ENCODE assay signal across 19 cellular contexts in genomic region chr4:128459547-128459946, GRCh38.
A peak's percentile ranks its signal among the peaks of the same experiment; 100 is the strongest.
DNase-seq lines count a peak whose midpoint lies in the region; ATAC-seq, FAIRE-seq and TF ChIP-seq lines count a peak whose summit lies in the region.
"Had no signal": no experiment of that assay in that cellular context is flagged by ENCODE, and none has a peak within 500 bp of the region (broad histone marks: within the 10 kb centered on the region; RNA-seq: fewer than 3 reads in every experiment).

No MANE protein-coding gene starts in this region.

- TF ChIP-seq POLR2A in GM12878 (IDR thresholded peaks at IDR 0.05; ENCODE audit: low read depth, low read length): no peak

- H3K79me2 ChIP-seq in GM12878 (ENCODE audit: control insufficient read depth, insufficient read depth, low read length): no peaks in the 10 kb centered on the region

- no peaks in the 10 kb centered on the region for H4K20me1 ChIP-seq in GM12878 (ENCODE audit: control insufficient read depth, insufficient read depth)
- H4K20me1 ChIP-seq: BLaER1 had no signal

- CTCF ChIA-PET in GM12878 (lab: Yijun Ruan, JAX): interaction anchor here (0.6 to 1.9 kb wide), 7 partner anchors 10 to 404 kb away, joined by 3 to 6 read pairs (median 3); no protein-coding TSS in a partner anchor

- H3K4me2 ChIP-seq in GM12878 (ENCODE audit: control insufficient read depth, insufficient read depth): no peak overlapping the region
- H3K4me2 ChIP-seq: BLaER1 had no signal

- peak; percentile 46 for ATAC-seq in GM21619 (IDR thresholded peaks at IDR 0.05; ENCODE audit: unreplicated experiment)
- peak; percentile 29; the same call in 2 of the 3 replicates for ATAC-seq in GM12878
- no peak for ATAC-seq in HG03280 (IDR thresholded peaks at IDR 0.05; ENCODE audit: unreplicated experiment)

- H3K4me3 ChIP-seq in GM12878 (no peak overlapping the region), MG63 (no peak overlapping the region)
- H3K4me3 ChIP-seq: BLaER1 had no signal

- H3K9ac ChIP-seq in GM12878 (ENCODE audit: control insufficient read depth, insufficient read depth, low read length): no peak overlapping the region
- H3K9ac ChIP-seq: BLaER1 had no signal

- H3K27me3 ChIP-seq in GM12878 (replicated peaks in 1 of 2; ENCODE audit: control insufficient read depth in 2 of 2, insufficient read depth in 2 of 2, low read length in 1 of 2) (no peaks in the 10 kb centered on the region), MG63 (no peaks in the 10 kb centered on the region)
- H3K27me3 ChIP-seq: BLaER1 had no signal

- RAD21 ChIA-PET in GM12878 (lab: Charles Lee; ENCODE audit: unreplicated experiment): interaction anchor here (0.8 to 1.2 kb wide), 4 partner anchors 93 to 268 kb away, joined by 3 to 4 read pairs (median 3); no protein-coding TSS in a partner anchor

- H3K9me3 ChIP-seq in GM12878 (replicated peaks; ENCODE audit: control insufficient read depth, insufficient read depth, low read length): no peaks in the 10 kb centered on the region
- H3K9me3 ChIP-seq in MG63: no peaks in the 10 kb centered on the region
- H3K9me3 ChIP-seq: BLaER1, Caco-2 had no signal

- no TSS peak for BruUV-seq in GM12878 (replicated peaks; lab: Mats Ljungman, UMichigan)

- no peak for FAIRE-seq in GM12878 (lab: Jason Lieb, UNC)
- FAIRE-seq: G401.6, GM12892 had no signal

- in situ Hi-C loops in GM12878 (cut with MboI): loop anchor here (5.0 kb wide), 1 partner anchor 408 kb away; no protein-coding TSS in a partner anchor

- intact Hi-C loops in GM12878 (cut with micrococcal nuclease; ENCODE audit: unreplicated experiment): no loop called here

- POLR2A ChIA-PET in GM12878 (lab: Charles Lee): no interaction called here

- TF ChIP-seq CTCF in GM12878 (IDR thresholded peaks at IDR 0.05 in 2 of 3, conservative IDR thresholded peaks at IDR 0.05 in 1 of 3; ENCODE audit: control insufficient read depth in 2 of 3, extremely low read depth in 1 of 3, insufficient read depth in 1 of 3, low read depth in 3 of 3, low read length in 3 of 3): no peak

- H2AFZ ChIP-seq in GM12878 (ENCODE audit: control insufficient read depth, low read depth, low read length): no peak overlapping the region

- H3K36me3 ChIP-seq in GM12878 (ENCODE audit: control insufficient read depth in 2 of 2, insufficient read depth in 2 of 2, low read length in 1 of 2) (no peaks in the 10 kb centered on the region), MG63 (no peaks in the 10 kb centered on the region)
- H3K36me3 ChIP-seq: BLaER1 had no signal

- 62% methylated on average over 3 of the region's 3 CpGs for WGBS in GM12878 (ENCODE audit: insufficient coverage, insufficient replicate concordance, low lambda C conversion rate, missing lambda C conversion rate)

- SMC1A ChIA-PET in GM12878 (lab: Charles Lee; ENCODE audit: uncharacterized antibody, unreplicated experiment): interaction anchor here (0.6 to 3.7 kb wide), 8 partner anchors 9 to 149 kb away, joined by 3 to 24 read pairs (median 3); no protein-coding TSS in a partner anchor

- DNase-seq in DMS53 (lab: John Stamatoyannopoulos, UW) (peak; percentile 37), DMS53 treated with DMSO at 0.1 percent for 48 hours (lab: John Stamatoyannopoulos, UW; ENCODE audit: unreplicated experiment) (no peak), GM12878 (ENCODE audit: low read depth, low spot score) (no peak), MG63 (no peak), NCI-H82 treated with DMSO at 0.1 percent for 48 hours (lab: John Stamatoyannopoulos, UW; ENCODE audit: unreplicated experiment) (no peak), dedifferentiated amniotic fluid mesenchymal stem cell (ENCODE audit: extremely low spot score) (no peak)
- DNase-seq: AML-193; Caco-2; CD8-positive, alpha-beta memory T cell; HCEC 1CT; HFFc6; IMR-90; KBM-7 had no signal

- no peak for TF ChIP-seq RAD21 in GM12878 (IDR thresholded peaks at IDR 0.05; ENCODE audit: insufficient read depth, low read depth, low read length)

- H3K4me1 ChIP-seq in GM12878 (ENCODE audit: control insufficient read depth, insufficient read depth, low read length): 0 out of 2 replicates have a peak, but pooled peaks cover 1% of the 10 kb centered on the region
- H3K4me1 ChIP-seq: Caco-2 had no signal

- H3K27ac ChIP-seq in GM12878 (ENCODE audit: control insufficient read depth, insufficient read depth): no peak overlapping the region
- H3K27ac ChIP-seq: 22Rv1, BLaER1 had no signal

- no peak for TF ChIP-seq EP300 in GM12878 (IDR thresholded peaks at IDR 0.05; ENCODE audit: borderline replicate concordance in 1 of 2, control insufficient read depth in 1 of 2, low read depth in 2 of 2, low read length in 2 of 2)

TF ChIP-seq in GM12878, 131 proteins besides CTCF, POLR2A, EP300 and RAD21:
- TF ChIP-seq NR2C2 (IDR thresholded peaks at IDR 0.05; ENCODE audit: borderline replicate concordance, control insufficient read depth, insufficient read length, low read depth) (no peak), SREBF2 (IDR thresholded peaks at IDR 0.05; ENCODE audit: low read length) (no peak), RUNX3 (IDR thresholded peaks at IDR 0.05; ENCODE audit: low read length) (no peak)
